12 cellular contexts compared by ENCODE assay signal in genomic region chr20:24468401-24469115, GRCh38. TPM values are rescaled to one million over a fixed set of nuclear protein-coding genes. Genes with fewer than 3 reads are reported as not detected.
DNase-seq lines count a peak whose midpoint lies in the region; ATAC-seq and TF ChIP-seq lines count a peak whose summit lies in the region.
"Had no signal": no experiment of that assay in that cellular context is flagged by ENCODE, and none has a peak within 500 bp of the region (broad histone marks: within the 10 kb centered on the region; RNA-seq: fewer than 3 reads in every experiment).

No MANE protein-coding gene starts in this region.

- intact Hi-C loops in mammary epithelial cell (cut with micrococcal nuclease): loop anchor here (5.0 kb wide), 1 partner anchor 166 kb away; no protein-coding TSS in a partner anchor

- no peak overlapping the region for H2BK120ac ChIP-seq in H9 (ENCODE audit: low read depth, low read length, poor library complexity, severe bottlenecking)

- H3K4ac ChIP-seq in H9 (ENCODE audit: low read depth, low read length): no peak overlapping the region

- H3K4me1 ChIP-seq in H9 (ENCODE audit: insufficient read depth, low read length) (peaks cover 13% of the 10 kb centered on the region; the same call in 1 of the 2 replicates), mammary epithelial cell (ENCODE audit: insufficient read depth, low read length) (no peaks in the 10 kb centered on the region), smooth muscle cell (ENCODE audit: low read depth) (peaks cover 12% of the 10 kb centered on the region)

- ATAC-seq in activated CD4-positive, CD25-positive, alpha-beta regulatory T cell treated with anti-CD3 and anti-CD28 coated beads, Interleukin-2, amount 50 U/mL, for 24 hours: no peak
- ATAC-seq in HG02884 (IDR thresholded peaks at IDR 0.05; ENCODE audit: unreplicated experiment): no peak

- no peak overlapping the region for H3T11ph ChIP-seq in H9 (ENCODE audit: low read length)

- H4K20me1 ChIP-seq in H9 (ENCODE audit: control insufficient read depth, insufficient read depth, insufficient read length) (no peaks in the 10 kb centered on the region), mammary epithelial cell (ENCODE audit: insufficient read depth, low read length) (no peaks in the 10 kb centered on the region), smooth muscle cell (ENCODE audit: low read depth) (no peaks in the 10 kb centered on the region)

- H3K79me1 ChIP-seq in H9 (ENCODE audit: insufficient read depth, low read depth, low read length, poor library complexity, severe bottlenecking): no peaks in the 10 kb centered on the region

- no peak overlapping the region for H2BK12ac ChIP-seq in H9 (ENCODE audit: insufficient read length, low read depth, low read length)

- no peak overlapping the region for H3K56ac ChIP-seq in H9 (ENCODE audit: insufficient read length, low read depth, low read length)

- peak overlapping the region; percentile 64 to 81 for H3K4me3 Mint-ChIP-seq in H9

- peak overlapping the region; percentile 45; the same call in 1 of the 2 replicates for H3K14ac ChIP-seq in H9 (ENCODE audit: insufficient read depth, low read length)

- H2BK5ac ChIP-seq in H9 (ENCODE audit: insufficient read length, low read length): no peak overlapping the region

- no peak overlapping the region for H4K8ac ChIP-seq in H9 (replicated peaks; ENCODE audit: insufficient read length, low read depth, low read length)

- no peak for TF ChIP-seq CTCF in H9 (conservative IDR thresholded peaks at IDR 0.05)
- TF ChIP-seq CTCF in mammary epithelial cell (conservative IDR thresholded peaks at IDR 0.05 in 1 of 2, IDR thresholded peaks at IDR 0.05 in 1 of 2; ENCODE audit: extremely low read depth in 1 of 2, insufficient read depth in 1 of 2, low read depth in 1 of 2, low read length in 2 of 2): no peak
- TF ChIP-seq CTCF in smooth muscle cell (IDR thresholded peaks at IDR 0.05; ENCODE audit: borderline replicate concordance, insufficient read depth, poor library complexity, severe bottlenecking): no peak

- in situ Hi-C loops in mammary epithelial cell (cut with MboI; ENCODE audit: low sequenced_read_pairs in 2 of 2): no loop called here

- H3K18ac ChIP-seq in H9 (ENCODE audit: insufficient read length, low read depth, low read length): no peak overlapping the region

- no peak overlapping the region for H3K27ac Mint-ChIP-seq in H9
- H3K27ac Mint-ChIP-seq: activated T-helper 2 cell treated with anti-CD3 and anti-CD28 coated beads, Interferon-gamma antibody, Interleukin-2, Interleukin-4, amounts not matched to agents 10 μg/mL and 5 μg/mL and 100 μg/mL, durations not matched to agents 14 hours and 24 hours and 36 hours had no signal

- CTCF ChIA-PET in mammary epithelial cell (lab: Charles Lee; ENCODE audit: low non-redundant PET): no interaction called here

- no peaks in the 10 kb centered on the region for H3F3A ChIP-seq in smooth muscle cell (ENCODE audit: low read depth)

- no peak overlapping the region for H2BK15ac ChIP-seq in H9 (ENCODE audit: low read depth, low read length)

- dilution Hi-C loops in mammary epithelial cell (cut with HindIII; ENCODE audit: low sequenced_read_pairs): no loop called here

- H3K79me2 ChIP-seq in H9 (ENCODE audit: insufficient read depth, low read length) (no peaks in the 10 kb centered on the region), mammary epithelial cell (ENCODE audit: insufficient read depth, low read length) (peaks cover 29% of the 10 kb centered on the region), smooth muscle cell (ENCODE audit: low read depth) (no peaks in the 10 kb centered on the region)

- BruUV-seq in mammary epithelial cell (replicated peaks; lab: Mats Ljungman, UMichigan): no TSS peak

- H3K4me3 ChIP-seq in mammary epithelial cell (replicated peaks in 1 of 3; ENCODE audit: insufficient read depth in 1 of 3, low read depth in 2 of 3, low read length in 3 of 3): no peak overlapping the region
- H3K4me3 ChIP-seq in smooth muscle cell: peak overlapping the region; percentile 60
- H3K4me3 ChIP-seq: lung had no signal

- DNase-seq in H9: no peak
- DNase-seq in mammary epithelial cell: no peak
- DNase-seq in smooth muscle cell (lab: John Stamatoyannopoulos, UW; ENCODE audit: unreplicated experiment): no peak
- DNase-seq in NCI-H510A treated with DMSO at 0.1 percent for 48 hours (lab: John Stamatoyannopoulos, UW): no peak
- no peak for DNase-seq in NCI-H1105 (lab: John Stamatoyannopoulos, UW)
- DNase-seq: activated CD4-positive, alpha-beta T cell treated with anti-CD3 and anti-CD28 coated beads for 4 hours; foreskin melanocyte had no signal

- H3K9me3 ChIP-seq in H9 (ENCODE audit: control insufficient read depth, low read depth, low read length): no peaks in the 10 kb centered on the region
- H3K9me3 ChIP-seq in mammary epithelial cell (replicated peaks; ENCODE audit: insufficient read depth, low read length): no peaks in the 10 kb centered on the region
- H3K9me3 ChIP-seq in smooth muscle cell (replicated peaks; ENCODE audit: low read depth): no peaks in the 10 kb centered on the region

- H2AFZ ChIP-seq in H9 (ENCODE audit: low read length) (no peak overlapping the region), mammary epithelial cell (ENCODE audit: low read depth, low read length) (peak overlapping the region; percentile 69), smooth muscle cell (ENCODE audit: low read depth) (peak overlapping the region; percentile 88)

- peaks cover 57 to 61% of the 10 kb centered on the region in 2 experiments for H3K4me1 Mint-ChIP-seq in H9

- H3K27ac ChIP-seq in H9 (ENCODE audit: insufficient read length, low read depth, low read length) (no peak overlapping the region), mammary epithelial cell (ENCODE audit: insufficient read depth, low read depth, low read length) (no peak overlapping the region), layer of hippocampus (ENCODE audit: low read depth, low read length) (peak overlapping the region; percentile 73), smooth muscle cell (ENCODE audit: low read depth) (no peak overlapping the region)

- H3K23me2 ChIP-seq in H9 (ENCODE audit: insufficient read length, low read depth, low read length, poor library complexity, severe bottlenecking): peaks cover 29% of the 10 kb centered on the region

- H2AK5ac ChIP-seq in H9 (ENCODE audit: insufficient read length, low read length): no peak overlapping the region

- H3K4me2 ChIP-seq in H9 (ENCODE audit: insufficient read depth, insufficient read length, low read length): peak overlapping the region; percentile 84
- peak overlapping the region; percentile 80 for H3K4me2 ChIP-seq in mammary epithelial cell (ENCODE audit: insufficient read depth, low read depth, low read length)
- peak overlapping the region; percentile 93 for H3K4me2 ChIP-seq in smooth muscle cell

- H3K27me3 Mint-ChIP-seq in H9 (ENCODE audit: low read depth): peaks cover 89% of the 10 kb centered on the region

- no peak overlapping the region for H3K23ac ChIP-seq in H9 (ENCODE audit: insufficient read length, low read depth, low read length)

- H3K9me3 Mint-ChIP-seq in H9: no peaks in the 10 kb centered on the region; a peak in 3 of 5 replicates
- H3K9me3 Mint-ChIP-seq: activated T-helper 2 cell treated with anti-CD3 and anti-CD28 coated beads, Interferon-gamma antibody, Interleukin-2, Interleukin-4, amounts not matched to agents 10 μg/mL and 5 μg/mL and 100 μg/mL, durations not matched to agents 14 hours and 24 hours and 36 hours had no signal

- H4K91ac ChIP-seq in H9 (ENCODE audit: insufficient read length, low read depth, low read length): no peak overlapping the region

- H3K27me3 ChIP-seq in H9 (ENCODE audit: insufficient read depth, low read length): peaks cover 11% of the 10 kb centered on the region; the same call in 1 of the 2 replicates
- H3K27me3 ChIP-seq in mammary epithelial cell (ENCODE audit: insufficient read depth, low read length): no peaks in the 10 kb centered on the region
- peaks cover 2% of the 10 kb centered on the region for H3K27me3 ChIP-seq in layer of hippocampus (ENCODE audit: control insufficient read depth, insufficient read depth, low read length)
- peaks cover 67% of the 10 kb centered on the region for H3K27me3 ChIP-seq in smooth muscle cell (ENCODE audit: low read depth)

- H3K9ac ChIP-seq in H9 (ENCODE audit: extremely low read depth, insufficient read length, low read length) (no peak overlapping the region), mammary epithelial cell (ENCODE audit: insufficient read depth, low read length) (no peak overlapping the region), smooth muscle cell (ENCODE audit: low read depth) (no peak overlapping the region)

- H3K36me3 ChIP-seq in mammary epithelial cell (ENCODE audit: insufficient read depth, low read length) (no peaks in the 10 kb centered on the region), smooth muscle cell (ENCODE audit: low read depth) (no peaks in the 10 kb centered on the region)

- no peaks in the 10 kb centered on the region; a peak in 1 of 7 replicates for H3K36me3 Mint-ChIP-seq in H9 (ENCODE audit: insufficient read depth in 1 of 3, low read depth in 3 of 3)

- no CpG with 5 or more reads among the region's 23 CpGs for WGBS in H9 (ENCODE audit: extremely low coverage, insufficient read length, low lambda C conversion rate)
- WGBS in mammary epithelial cell (ENCODE audit: low coverage, missing lambda C conversion rate): 49% methylated on average over 16 of the region's 23 CpGs
- 23% methylated on average over 23 of the region's 23 CpGs for WGBS in smooth muscle cell (ENCODE audit: low lambda C conversion rate)

- H4K5ac ChIP-seq in H9 (ENCODE audit: insufficient read length, low read depth, low read length): no peak overlapping the region

- no peak overlapping the region for H2BK20ac ChIP-seq in H9 (ENCODE audit: low read depth, low read length, poor library complexity, severe bottlenecking)

RNA-seq across cellular contexts. Expression of gene SYNDIG1, which starts 0.9 kb away (rescaled TPM):
- 4.7 and 5.4 TPM in 2 replicates for total RNA-seq in H9 (2021)
- total RNA-seq in mammary epithelial cell: 10 to 100 TPM in 1 of 2 donors, 1 to 10 TPM in 1; 5.7 to 17.5 TPM
- 4.0 TPM for polyA plus RNA-seq in mammary epithelial cell
- polyA minus RNA-seq in mammary epithelial cell: 8.9 TPM
- 1.6 and 1.8 TPM in 2 replicates for total RNA-seq in smooth muscle cell
- 2.2 and 3.2 TPM in 2 replicates for polyA plus RNA-seq in smooth muscle cell
- total RNA-seq: activated T-helper 2 cell treated with anti-CD3 and anti-CD28 coated beads, Interferon-gamma antibody, Interleukin-2, Interleukin-4, amounts not matched to agents 10 μg/mL and 5 μg/mL and 100 μg/mL, durations not matched to agents 14 hours and 24 hours and 36 hours had no signal
